Comparison of ENCODE assay signal across 1 cellular context in the genomic region with DNA sequence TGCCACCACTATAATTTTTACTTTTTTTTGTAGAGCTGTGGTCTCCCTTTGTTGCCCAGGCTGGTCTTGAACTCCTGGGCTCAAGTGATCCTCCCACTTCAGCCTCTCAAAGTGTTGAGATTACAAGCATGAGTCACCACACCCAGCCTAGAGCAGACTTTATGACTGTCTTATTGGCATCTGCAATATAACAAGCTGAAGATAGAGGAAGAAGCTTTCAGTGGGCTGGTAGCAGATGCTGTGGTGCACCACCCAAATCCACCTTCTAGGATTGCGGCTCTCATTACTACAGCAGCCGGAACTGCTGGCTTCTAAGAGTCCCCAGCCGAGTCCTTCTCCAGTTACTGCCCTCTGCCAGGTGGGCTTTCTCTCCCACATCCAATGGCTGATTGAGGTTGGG.
TF ChIP-seq lines count a peak whose summit lies in the region.

No MANE protein-coding gene starts in this region.

TF ChIP-seq in GM12878, 131 proteins besides CTCF, POLR2A, EP300 and RAD21:
- TF ChIP-seq RB1 (IDR thresholded peaks at IDR 0.05; ENCODE audit: borderline replicate concordance) (no peak), JUNB (IDR thresholded peaks at IDR 0.05) (peak; percentile 41; the same call in 1 of the 2 replicates), IKZF1 (conservative IDR thresholded peaks at IDR 0.05) (0 out of 2 replicates have a peak, but pooled peaks have one; percentile 15), CBFB (IDR thresholded peaks at IDR 0.05; ENCODE audit: low read depth) (no peak), IKZF2 (IDR thresholded peaks at IDR 0.05) (peak in 1 of 2 experiments; percentile 15; a peak in 1 of 4 replicates)
- TF ChIP-seq, protein P1, sequence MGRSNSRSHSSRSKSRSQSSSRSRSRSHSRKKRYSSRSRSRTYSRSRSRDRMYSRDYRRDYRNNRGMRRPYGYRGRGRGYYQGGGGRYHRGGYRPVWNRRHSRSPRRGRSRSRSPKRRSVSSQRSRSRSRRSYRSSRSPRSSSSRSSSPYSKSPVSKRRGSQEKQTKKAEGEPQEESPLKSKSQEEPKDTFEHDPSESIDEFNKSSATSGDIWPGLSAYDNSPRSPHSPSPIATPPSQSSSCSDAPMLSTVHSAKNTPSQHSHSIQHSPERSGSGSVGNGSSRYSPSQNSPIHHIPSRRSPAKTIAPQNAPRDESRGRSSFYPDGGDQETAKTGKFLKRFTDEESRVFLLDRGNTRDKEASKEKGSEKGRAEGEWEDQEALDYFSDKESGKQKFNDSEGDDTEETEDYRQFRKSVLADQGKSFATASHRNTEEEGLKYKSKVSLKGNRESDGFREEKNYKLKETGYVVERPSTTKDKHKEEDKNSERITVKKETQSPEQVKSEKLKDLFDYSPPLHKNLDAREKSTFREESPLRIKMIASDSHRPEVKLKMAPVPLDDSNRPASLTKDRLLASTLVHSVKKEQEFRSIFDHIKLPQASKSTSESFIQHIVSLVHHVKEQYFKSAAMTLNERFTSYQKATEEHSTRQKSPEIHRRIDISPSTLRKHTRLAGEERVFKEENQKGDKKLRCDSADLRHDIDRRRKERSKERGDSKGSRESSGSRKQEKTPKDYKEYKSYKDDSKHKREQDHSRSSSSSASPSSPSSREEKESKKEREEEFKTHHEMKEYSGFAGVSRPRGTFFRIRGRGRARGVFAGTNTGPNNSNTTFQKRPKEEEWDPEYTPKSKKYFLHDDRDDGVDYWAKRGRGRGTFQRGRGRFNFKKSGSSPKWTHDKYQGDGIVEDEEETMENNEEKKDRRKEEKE (IDR thresholded peaks at IDR 0.05), result no peak
